In the genomic region with DNA sequence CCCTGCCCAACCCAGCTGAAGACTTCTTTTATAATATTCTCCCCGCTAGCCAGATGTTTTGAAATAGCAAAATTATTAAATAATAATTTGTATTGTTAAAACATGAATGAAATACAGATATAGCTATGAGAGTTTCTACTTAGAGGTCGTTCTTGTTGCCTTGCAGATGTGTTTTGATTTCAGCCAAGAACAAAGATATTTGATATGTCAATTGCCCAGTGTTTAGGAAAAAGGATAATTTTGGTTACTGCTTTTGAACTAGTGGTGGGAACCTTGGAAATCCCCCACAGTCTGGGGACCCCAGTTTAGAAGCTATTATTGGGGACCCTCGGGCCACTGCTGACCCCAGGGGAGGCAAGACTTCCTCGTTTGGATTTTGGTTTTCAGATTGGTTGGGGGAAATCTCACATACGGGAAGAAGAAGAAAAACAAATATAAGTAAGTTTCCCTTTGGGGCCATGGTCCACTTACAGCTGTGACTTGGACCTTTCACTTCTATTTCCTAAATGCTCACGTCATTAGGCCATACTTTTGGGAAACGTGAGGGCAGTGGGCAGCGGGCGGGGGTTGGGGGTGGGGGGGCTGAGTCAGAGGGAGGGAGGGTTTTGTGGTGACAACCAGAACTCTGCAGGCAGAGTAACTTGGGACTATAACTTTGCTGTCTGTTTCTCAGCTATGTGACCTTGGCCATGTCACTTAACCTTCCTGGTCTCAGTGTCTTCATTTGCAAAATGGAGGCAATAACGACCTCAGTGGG, we compare ENCODE assay signal across 17 cellular contexts. TPM values are rescaled to one million over a fixed set of nuclear protein-coding genes. Genes with fewer than 3 reads are reported as not detected.
DNase-seq lines count a peak whose midpoint lies in the region; ATAC-seq, FAIRE-seq and TF ChIP-seq lines count a peak whose summit lies in the region.
"Had no signal": no experiment of that assay in that cellular context is flagged by ENCODE, and none has a peak within 500 bp of the region (broad histone marks: within the 10 kb centered on the region; RNA-seq: fewer than 3 reads in every experiment).

No MANE protein-coding gene starts in this region.

- 9% methylated on average over 10 of the region's 10 CpGs for WGBS in GM12878 (ENCODE audit: insufficient coverage, insufficient replicate concordance, low lambda C conversion rate, missing lambda C conversion rate)
- WGBS in endodermal cell (ENCODE audit: insufficient coverage in 1 of 2, insufficient read length in 1 of 2), 2 experiments: 76 to 85% methylated on average over 6 to 10 of the region's 10 CpGs

- no peak overlapping the region for H3K27ac Mint-ChIP-seq in endodermal cell
- H3K27ac Mint-ChIP-seq: CD4-positive, alpha-beta T cell had no signal

- H3K27me3 ChIP-seq in GM12878 (replicated peaks in 1 of 2; ENCODE audit: control insufficient read depth in 2 of 2, insufficient read depth in 2 of 2, low read length in 1 of 2): no peaks in the 10 kb centered on the region
- H3K27me3 ChIP-seq in skeletal muscle tissue (ENCODE audit: control insufficient read depth in 3 of 3, insufficient read depth in 3 of 3, low read length in 3 of 3): no peaks in the 10 kb centered on the region
- H3K27me3 ChIP-seq in endodermal cell (ENCODE audit: control insufficient read depth, insufficient read depth, low read length, poor library complexity, severe bottlenecking): no peaks in the 10 kb centered on the region

- RAD21 ChIA-PET in GM12878 (lab: Charles Lee; ENCODE audit: unreplicated experiment): interaction anchor here (0.8 to 3.0 kb wide), 9 partner anchors 11 to 159 kb away, joined by 3 to 12 read pairs (median 4); no protein-coding TSS in a partner anchor

- no peaks in the 10 kb centered on the region for H4K20me1 ChIP-seq in GM12878 (ENCODE audit: control insufficient read depth, insufficient read depth)

- in situ Hi-C loops in GM12878 (cut with MboI): no loop called here

- intact Hi-C loops in GM12878 (cut with micrococcal nuclease; ENCODE audit: unreplicated experiment): no loop called here

- H3K9ac ChIP-seq in GM12878 (ENCODE audit: control insufficient read depth, insufficient read depth, low read length) (no peak overlapping the region), skeletal muscle tissue (ENCODE audit: low read depth in 1 of 3, low read length in 3 of 3) (no peak overlapping the region), endodermal cell (ENCODE audit: extremely low read depth, low read length, poor library complexity, severe bottlenecking) (no peak overlapping the region)

- no peak overlapping the region for H3K4me3 Mint-ChIP-seq in endodermal cell
- H3K4me3 Mint-ChIP-seq: CD4-positive, alpha-beta T cell had no signal

- H3K27ac ChIP-seq in GM12878 (ENCODE audit: control insufficient read depth, insufficient read depth): no peak overlapping the region
- peak overlapping the region; percentile 64 for H3K27ac ChIP-seq in skeletal muscle tissue (ENCODE audit: low read depth, low read length)
- no peak overlapping the region for H3K27ac ChIP-seq in endodermal cell (ENCODE audit: low read depth, low read length)

- DNase-seq in LHCN-M2 (ENCODE audit: low read depth) (peak; percentile 61), GM12878 (ENCODE audit: low read depth, low spot score) (no peak), fibroblast of pulmonary artery (ENCODE audit: low read depth) (peak; percentile 44), endodermal cell (no peak), NCI-H2029 treated with DMSO at 0.1 percent for 48 hours (lab: John Stamatoyannopoulos, UW) (no peak), GM19238 (ENCODE audit: insufficient read length, low spot score) (no peak)
- DNase-seq: activated CD4-positive, alpha-beta T cell treated with anti-CD3 and anti-CD28 coated beads for 4 hours; activated naive CD4-positive, alpha-beta T cell treated with anti-CD3 and anti-CD28 coated beads, Interleukin-2, amount 50 U/mL, for 16 hours; CD4-positive, alpha-beta T cell; central memory CD4-positive, alpha-beta T cell; EL; left cardiac atrium; Right ventricle myocardium superior had no signal

- TF ChIP-seq POLR2A in GM12878 (IDR thresholded peaks at IDR 0.05; ENCODE audit: low read depth, low read length): no peak

- peak in 1 of 2 experiments; percentile 25; a peak in 1 of 4 replicates for TF ChIP-seq EP300 in GM12878 (IDR thresholded peaks at IDR 0.05; ENCODE audit: borderline replicate concordance in 1 of 2, control insufficient read depth in 1 of 2, low read depth in 2 of 2, low read length in 2 of 2)

- H3K27me3 Mint-ChIP-seq in endodermal cell (ENCODE audit: insufficient read depth): peaks cover 30% of the 10 kb centered on the region

- H3K79me2 ChIP-seq in GM12878 (ENCODE audit: control insufficient read depth, insufficient read depth, low read length): no peaks in the 10 kb centered on the region

- CTCF ChIA-PET in GM12878 (lab: Yijun Ruan, JAX): interaction anchor here (0.8 to 3.6 kb wide), 10 partner anchors 12 to 176 kb away, joined by 3 to 16 read pairs (median 4); no protein-coding TSS in a partner anchor

- no TSS peak for BruUV-seq in GM12878 (replicated peaks; lab: Mats Ljungman, UMichigan)

- POLR2A ChIA-PET in GM12878 (lab: Charles Lee): interaction anchor here (1.1 kb wide), 1 partner anchor 9 kb away, joined by 3 read pairs; no protein-coding TSS in a partner anchor

- SMC1A ChIA-PET in GM12878 (lab: Charles Lee; ENCODE audit: uncharacterized antibody, unreplicated experiment): interaction anchor here (0.7 to 6.3 kb wide), 9 partner anchors 9 to 159 kb away, joined by 3 to 32 read pairs (median 4); no protein-coding TSS in a partner anchor

- H3K9me3 ChIP-seq in GM12878 (replicated peaks; ENCODE audit: control insufficient read depth, insufficient read depth, low read length) (no peaks in the 10 kb centered on the region), skeletal muscle tissue (ENCODE audit: control insufficient read depth in 3 of 3, low read length in 3 of 3) (no peaks in the 10 kb centered on the region), endodermal cell (ENCODE audit: control insufficient read depth, low read length) (peaks cover 10% of the 10 kb centered on the region)

- H3K36me3 Mint-ChIP-seq in endodermal cell (ENCODE audit: low read depth): peaks cover 32% of the 10 kb centered on the region

- H3K4me1 ChIP-seq in GM12878 (ENCODE audit: control insufficient read depth, insufficient read depth, low read length): peaks cover 6% of the 10 kb centered on the region; the same call in 1 of the 2 replicates
- H3K4me1 ChIP-seq in skeletal muscle tissue (ENCODE audit: control insufficient read depth in 3 of 3, insufficient read depth in 3 of 3, low read length in 3 of 3): peaks cover 10 to 20% (median 11%) of the 10 kb centered on the region in 3 donors
- no peaks in the 10 kb centered on the region for H3K4me1 ChIP-seq in endodermal cell (ENCODE audit: control insufficient read depth, insufficient read depth, low read length)

- ATAC-seq in GM12878 (peak; percentile 78), HG03378 (IDR thresholded peaks at IDR 0.05; ENCODE audit: unreplicated experiment) (no peak)

- H3K9me3 Mint-ChIP-seq in endodermal cell: peaks cover 19% of the 10 kb centered on the region
- H3K9me3 Mint-ChIP-seq: CD4-positive, alpha-beta T cell had no signal

- H3K36me3 ChIP-seq in GM12878 (ENCODE audit: control insufficient read depth in 2 of 2, insufficient read depth in 2 of 2, low read length in 1 of 2) (no peaks in the 10 kb centered on the region), skeletal muscle tissue (ENCODE audit: control insufficient read depth in 3 of 3, insufficient read depth in 3 of 3, low read length in 3 of 3) (no peaks in the 10 kb centered on the region), endodermal cell (ENCODE audit: control insufficient read depth, insufficient read depth, low read length) (peaks cover 4% of the 10 kb centered on the region)

- TF ChIP-seq RAD21 in GM12878 (IDR thresholded peaks at IDR 0.05; ENCODE audit: insufficient read depth, low read depth, low read length): no peak

- peaks cover 29% of the 10 kb centered on the region for H3K4me1 Mint-ChIP-seq in endodermal cell

- TF ChIP-seq CTCF in GM12878 (IDR thresholded peaks at IDR 0.05 in 2 of 3, conservative IDR thresholded peaks at IDR 0.05 in 1 of 3; ENCODE audit: control insufficient read depth in 2 of 3, extremely low read depth in 1 of 3, insufficient read depth in 1 of 3, low read depth in 3 of 3, low read length in 3 of 3): no peak
- TF ChIP-seq CTCF in fibroblast of pulmonary artery (IDR thresholded peaks at IDR 0.05; ENCODE audit: low read length, missing control alignments): no peak
- no peak for TF ChIP-seq CTCF in endodermal cell (conservative IDR thresholded peaks at IDR 0.05)

- no peak for FAIRE-seq in GM12878 (lab: Jason Lieb, UNC)
- FAIRE-seq: GM19239, HTR-8/SVneo had no signal

- no peak overlapping the region for H3K4me2 ChIP-seq in GM12878 (ENCODE audit: control insufficient read depth, insufficient read depth)

- H3K4me3 ChIP-seq in GM12878: no peak overlapping the region
- H3K4me3 ChIP-seq in fibroblast of pulmonary artery (replicated peaks; ENCODE audit: low read depth, low read length): no peak overlapping the region
- no peak overlapping the region for H3K4me3 ChIP-seq in skeletal muscle tissue (ENCODE audit: low read length in 3 of 3)
- no peak overlapping the region for H3K4me3 ChIP-seq in endodermal cell (ENCODE audit: low read length)

- no peak overlapping the region; the same call in 1 of the 2 replicates for H2AFZ ChIP-seq in GM12878 (ENCODE audit: control insufficient read depth, low read depth, low read length)

TF ChIP-seq in GM12878, 131 proteins besides CTCF, POLR2A, EP300 and RAD21 (continues in another document):
- TF ChIP-seq HCFC1 (IDR thresholded peaks at IDR 0.05; ENCODE audit: low read length): no peak

RNA-seq across cellular contexts. Expression of a gene that starts 37.0 kb away (rescaled TPM):
- total RNA-seq in LHCN-M2 (2014; rRNA removed): 30.8 and 44.3 TPM in 2 replicates
- polyA plus RNA-seq in LHCN-M2 (2012): 9.1 TPM
- total RNA-seq in GM12878 (2013; cell fraction: nucleolus; rRNA removed): 23.5 and 23.7 TPM in 2 replicates
- total RNA-seq in GM12878 (2014; rRNA removed): 8.8 and 9.3 TPM in 2 replicates
- 7.9 and 8.0 TPM in 2 replicates for total RNA-seq in GM12878 (2014; rRNA removed; fragmentation: Illumina TruSeq; extraction: Trizol)
- total RNA-seq in GM12878 (2021): 15.4 and 16.5 TPM in 2 replicates
- 0.22 TPM for polyA plus RNA-seq in GM12878 (2011; ENCODE audit: low read depth)
- polyA plus RNA-seq in GM12878 (2011; rRNA removed): 1.3 and 2.7 TPM in 2 replicates
- polyA plus RNA-seq in GM12878 (2011; cell fraction: cytosol; rRNA removed): 2.6 TPM in 2 replicates
- polyA plus RNA-seq in GM12878 (2011; cell fraction: nucleus; rRNA removed): 1.9 and 2.9 TPM in 2 replicates
- polyA plus RNA-seq in GM12878 (2012): 0.65 and 0.80 TPM in 2 replicates
- polyA plus RNA-seq in GM12878 (2014; fragmentation: Illumina TruSeq; extraction: Trizol): 14.3 and 17.2 TPM in 2 replicates
- 1 to 10 TPM; 2.5 to 3.1 TPM for polyA plus RNA-seq in GM12878 (2014; fragmentation: Nextera tagmentation; extraction: Ambion mirVana)
- polyA plus RNA-seq in GM12878 (2014; rRNA removed): 12.0 and 14.1 TPM in 2 replicates
- polyA plus RNA-seq in GM12878 (2016; fragmentation: Nextera tagmentation; extraction: Ambion mirVana): 10 to 100 TPM; 13.0 to 14.5 TPM
- 1.8 and 3.3 TPM in 2 replicates for polyA minus RNA-seq in GM12878 (2011; rRNA and poly(A)+ RNA removed)
- polyA minus RNA-seq in GM12878 (2011; cell fraction: cytosol; rRNA and poly(A)+ RNA removed): 2.5 and 4.4 TPM in 2 replicates
- 1.5 and 2.6 TPM in 2 replicates for polyA minus RNA-seq in GM12878 (2011; cell fraction: nucleus; rRNA and poly(A)+ RNA removed)
- 39.1 TPM for total RNA-seq in skeletal muscle tissue
- total RNA-seq in endodermal cell: 10 to 100 TPM; 19.2 to 30.6 TPM
- polyA plus RNA-seq in endodermal cell (2013, experiment 1 of 2): 21.6 TPM
- polyA plus RNA-seq in endodermal cell (2013, experiment 2 of 2): 22.9 TPM

Comparison
In these comparisons a context has a peak if more than half of its experiments do, and no peak if none do; other contexts are left out.
1. DNase-seq: peak in LHCN-M2 (single experiment) and fibroblast of pulmonary artery (single experiment); none in GM12878 (single experiment), endodermal cell (single experiment), NCI-H2029 treated with DMSO at 0.1 percent for 48 hours (single experiment) and GM19238 (single experiment).